In the genomic region with DNA sequence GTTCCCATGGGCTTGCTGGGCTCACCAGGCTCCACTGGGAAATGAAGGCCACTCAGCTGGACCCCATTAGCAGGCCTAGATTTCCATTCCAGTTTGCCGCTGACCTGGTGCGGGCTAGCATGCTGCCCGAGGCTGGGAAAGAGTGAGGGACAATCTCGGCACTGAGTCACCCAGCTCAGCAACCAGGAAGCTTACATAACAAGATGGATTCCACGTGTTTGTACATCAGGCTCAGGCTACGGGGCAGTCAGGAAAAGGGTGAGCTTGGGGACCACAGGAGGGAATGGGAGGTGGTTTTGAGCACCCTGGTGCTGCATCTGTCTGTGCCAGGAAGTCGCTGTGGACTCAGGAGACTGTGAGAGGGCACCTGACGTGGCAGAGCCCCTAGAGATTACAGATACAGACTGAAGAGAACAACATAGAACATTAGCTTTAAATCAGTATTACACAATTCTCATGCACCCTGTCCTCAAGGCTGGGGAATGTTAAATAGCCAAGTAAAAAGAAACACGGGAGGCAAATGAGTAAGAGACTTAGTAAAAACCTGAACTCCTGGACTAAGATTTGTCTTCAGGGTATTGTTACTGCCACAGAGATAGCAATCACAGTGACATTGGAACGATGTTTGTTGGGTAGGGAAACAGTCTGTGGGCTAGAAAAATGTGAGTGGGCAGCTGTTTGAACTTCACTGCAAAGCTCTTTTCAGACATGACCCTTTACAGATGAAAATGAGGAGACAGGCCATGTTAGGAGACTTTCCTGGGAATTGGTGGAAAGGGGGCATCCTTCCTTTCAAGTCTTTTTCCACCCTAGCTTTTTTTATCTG, we compare ENCODE assay signal across 17 cellular contexts. TPM values are rescaled to one million over a fixed set of nuclear protein-coding genes. Genes with fewer than 3 reads are reported as not detected.
DNase-seq lines count a peak whose midpoint lies in the region; ATAC-seq, FAIRE-seq and TF ChIP-seq lines count a peak whose summit lies in the region.
"Had no signal": no experiment of that assay in that cellular context is flagged by ENCODE, and none has a peak within 500 bp of the region (broad histone marks: within the 10 kb centered on the region; RNA-seq: fewer than 3 reads in every experiment).

No MANE protein-coding gene starts in this region.

- H3K27ac ChIP-seq in HepG2 (ENCODE audit: extremely low read length, insufficient read depth, low read length) (no peak overlapping the region), right lobe of liver (no peak overlapping the region), brain microvascular endothelial cell (no peak overlapping the region), mesendoderm (ENCODE audit: low read depth, low read length) (no peak overlapping the region)
- H3K27ac ChIP-seq: transverse colon had no signal

- H3K79me1 ChIP-seq in mesendoderm (ENCODE audit: low read length), result no peaks in the 10 kb centered on the region

- H3K4ac ChIP-seq in mesendoderm (ENCODE audit: low read depth, low read length), result no peak overlapping the region

- H3K4me3 ChIP-seq in HepG2 (replicated peaks in 1 of 3; ENCODE audit: insufficient read depth in 1 of 3, low read depth in 2 of 3, low read length in 3 of 3), result peak overlapping the region; percentile 25 to 68 (median 38)
- no peak overlapping the region for H3K4me3 ChIP-seq in right lobe of liver
- H3K4me3 ChIP-seq in brain microvascular endothelial cell (ENCODE audit: low read depth, low read length), result no peak overlapping the region
- no peak overlapping the region for H3K4me3 ChIP-seq in mesendoderm (ENCODE audit: low read length)
- H3K4me3 ChIP-seq: spleen, transverse colon had no signal

- peak overlapping the region; percentile 30 for H3K56ac ChIP-seq in mesendoderm (ENCODE audit: low read length)

- no peak overlapping the region for H4K8ac ChIP-seq in mesendoderm (ENCODE audit: low read depth, low read length)

- FAIRE-seq in HepG2 (lab: Jason Lieb, UNC), result peak; percentile 59
- FAIRE-seq: colon, H54 had no signal

- TF ChIP-seq POLR2A in HepG2 (IDR thresholded peaks at IDR 0.05; ENCODE audit: insufficient read depth in 1 of 2, low read depth in 2 of 2, low read length in 2 of 2) (no peak), right lobe of liver (IDR thresholded peaks at IDR 0.05) (no peak)

- H3K18ac ChIP-seq in mesendoderm (ENCODE audit: low read length), result no peak overlapping the region

- no peak overlapping the region for H2AK5ac ChIP-seq in mesendoderm (ENCODE audit: low read length)

- H3K79me2 ChIP-seq in HepG2 (ENCODE audit: insufficient read depth, low read length) (no peaks in the 10 kb centered on the region), mesendoderm (ENCODE audit: control insufficient read depth, insufficient read depth, low read length) (no peaks in the 10 kb centered on the region)

- TF ChIP-seq EP300 in HepG2 (IDR thresholded peaks at IDR 0.05; ENCODE audit: low read depth in 2 of 2, low read length in 2 of 2) (no peak), HepG2 (CRISPR knock-in tag; IDR thresholded peaks at IDR 0.05; ENCODE audit: borderline replicate concordance) (no peak)

- CTCF ChIA-PET in HepG2 (lab: Yijun Ruan, JAX; ENCODE audit: low intra/inter-chr PET ratio, low total read pairs), result no interaction called here

- no peak for TF ChIP-seq RAD21 in HepG2 (CRISPR knock-in tag; IDR thresholded peaks at IDR 0.05)

- no peak overlapping the region for H2BK120ac ChIP-seq in mesendoderm (ENCODE audit: low read depth, low read length)

- no peak overlapping the region for H3K23ac ChIP-seq in mesendoderm (ENCODE audit: low read length)

- H3K9ac ChIP-seq in HepG2 (ENCODE audit: insufficient read depth, low read depth, low read length) (peak overlapping the region; percentile 56; the same call in 1 of the 2 replicates), mesendoderm (ENCODE audit: low read length) (no peak overlapping the region)

- H2AFZ ChIP-seq in HepG2 (ENCODE audit: low read length), result peak overlapping the region; percentile 87

- in situ Hi-C loops in HepG2 (cut with HindIII; ENCODE audit: extremely low pct_ligation_motif_present, low pct_unique_long_range_greater_than_20kb), result no loop called here
- in situ Hi-C loops in brain microvascular endothelial cell (cut with HindIII; ENCODE audit: low pct_ligation_motif_present, low sequenced_read_pairs), result no loop called here

- POLR2A ChIA-PET in HepG2 (lab: Yijun Ruan, JAX), result interaction anchor here (1.1 to 2.1 kb wide), 6 partner anchors 39 to 52 kb away, joined by 3 to 12 read pairs (median 6); partner anchors contain the start of gene GLUL

- H3K9me3 ChIP-seq in HepG2 (ENCODE audit: low read length), result no peaks in the 10 kb centered on the region
- no peaks in the 10 kb centered on the region for H3K9me3 ChIP-seq in right lobe of liver
- H3K9me3 ChIP-seq: spleen, transverse colon had no signal

- intact Hi-C loops in HepG2 (cut with micrococcal nuclease; ENCODE audit: unreplicated experiment), result no loop called here
- intact Hi-C loops in right lobe of liver (cut with DNase I), result no loop called here

- ATAC-seq in HepG2 (peak; percentile 81), right lobe of liver (no peak), HG03432 (IDR thresholded peaks at IDR 0.05; ENCODE audit: unreplicated experiment) (no peak)
- ATAC-seq: activated naive CD4-positive, alpha-beta T cell treated with anti-CD3 and anti-CD28 coated beads, Interleukin-2, amount 50 U/mL, for 72 hours had no signal

- no peak overlapping the region for H2BK15ac ChIP-seq in mesendoderm (replicated peaks; ENCODE audit: low read depth)

- H2BK5ac ChIP-seq in mesendoderm (ENCODE audit: low read length), result no peak overlapping the region

- H3K36me3 ChIP-seq in HepG2 (replicated peaks in 1 of 2; ENCODE audit: control insufficient read depth in 1 of 2, insufficient read depth in 2 of 2, low read length in 2 of 2), result no peaks in the 10 kb centered on the region
- H3K36me3 ChIP-seq in right lobe of liver, result no peaks in the 10 kb centered on the region
- no peaks in the 10 kb centered on the region for H3K36me3 ChIP-seq in brain microvascular endothelial cell (replicated peaks)
- H3K36me3 ChIP-seq in mesendoderm (ENCODE audit: control insufficient read depth, insufficient read depth, low read length), result no peaks in the 10 kb centered on the region
- H3K36me3 ChIP-seq: spleen, transverse colon had no signal

- H3K4me1 ChIP-seq in HepG2 (ENCODE audit: insufficient read depth, low read length), result peaks cover 56% of the 10 kb centered on the region
- H3K4me1 ChIP-seq in right lobe of liver, result no peaks in the 10 kb centered on the region
- peaks cover 1% of the 10 kb centered on the region for H3K4me1 ChIP-seq in mesendoderm (ENCODE audit: control insufficient read depth, low read depth, low read length)
- H3K4me1 ChIP-seq: transverse colon had no signal

- H3K4me2 ChIP-seq in HepG2 (ENCODE audit: low read depth, low read length), result peak overlapping the region; percentile 85
- no peak overlapping the region for H3K4me2 ChIP-seq in mesendoderm (ENCODE audit: low read length)

- BruUV-seq in HepG2 (replicated peaks; lab: Mats Ljungman, UMichigan), result no TSS peak

- DNase-seq in HepG2 (ENCODE audit: low spot score), result peak; percentile 37
- DNase-seq in right lobe of liver, result no peak
- DNase-seq in brain microvascular endothelial cell, result peak; percentile 9
- no peak for DNase-seq in mesendoderm
- no peak for DNase-seq in T-helper 9 cell
- DNase-seq in stimulated activated CD4-positive, alpha-beta T cell treated with anti-CD3 and anti-CD28 coated beads, Interleukin-2, amount 100 ng/mL, for 24 hours, result no peak
- no peak for DNase-seq in HuH-7.5 (ENCODE audit: low spot score)
- DNase-seq: DMS79 treated with DMSO at 0.1 percent for 48 hours, NCI-H1436 treated with DMSO at 0.1 percent for 48 hours, NCI-H69, SHP77 treated with DMSO at 0.1 percent for 48 hours, spleen, transverse colon had no signal

- no peaks in the 10 kb centered on the region; a peak in 1 of 5 replicates for H3K27me3 ChIP-seq in HepG2 (ENCODE audit: control insufficient read depth in 1 of 2, insufficient read depth in 2 of 2, low read length in 2 of 2)
- H3K27me3 ChIP-seq in right lobe of liver, result no peaks in the 10 kb centered on the region
- no peaks in the 10 kb centered on the region for H3K27me3 ChIP-seq in brain microvascular endothelial cell (replicated peaks)
- H3K27me3 ChIP-seq in mesendoderm (ENCODE audit: insufficient read depth, low read length, poor library complexity), result no peaks in the 10 kb centered on the region
- H3K27me3 ChIP-seq: transverse colon had no signal

- 4% methylated on average over 9 of the region's 10 CpGs for WGBS in HepG2 (ENCODE audit: low lambda C conversion rate)
- WGBS in right lobe of liver (ENCODE audit: insufficient coverage, low coverage, low lambda C conversion rate, missing lambda C conversion rate), result 50% methylated on average over 3 of the region's 10 CpGs
- no CpG with 5 or more reads among the region's 10 CpGs for WGBS in mesendoderm (ENCODE audit: extremely low coverage, insufficient coverage, low lambda C conversion rate)

- no peak overlapping the region for H4K5ac ChIP-seq in mesendoderm (ENCODE audit: low read length)

- TF ChIP-seq CTCF in HepG2 (CRISPR knock-in tag; IDR thresholded peaks at IDR 0.05), result no peak
- no peak for TF ChIP-seq CTCF in right lobe of liver (IDR thresholded peaks at IDR 0.05)
- no peak for TF ChIP-seq CTCF in brain microvascular endothelial cell (IDR thresholded peaks at IDR 0.05; ENCODE audit: low read depth, low read length, missing control alignments)

- H4K20me1 ChIP-seq in HepG2 (ENCODE audit: insufficient read depth, low read length), result no peaks in the 10 kb centered on the region

RNA-seq across cellular contexts. Expression of gene GLUL, which starts 51.1 kb away (rescaled TPM):
- total RNA-seq in HepG2 (2016; rRNA removed; fragmentation: Illumina TruSeq; extraction: Trizol) (827 and 909 TPM in 2 replicates), right lobe of liver (100 to 1,000 TPM; 184 to 493 (median 389) TPM)
- total RNA-seq in HepG2 (2016; cell fraction: cytosol; rRNA removed; fragmentation: Illumina TruSeq; extraction: Trizol; ENCODE audit: low read depth), result 302 and 314 TPM in 2 replicates
- 827 and 907 TPM in 2 replicates for total RNA-seq in HepG2 (2016; cell fraction: insoluble cytoplasmic fraction; rRNA removed; fragmentation: Illumina TruSeq; extraction: Trizol)
- total RNA-seq in HepG2 (2016; cell fraction: membrane; rRNA removed; fragmentation: Illumina TruSeq; extraction: Trizol), result 525 and 530 TPM in 2 replicates
- total RNA-seq in HepG2 (2016; cell fraction: nucleus; rRNA removed; fragmentation: Illumina TruSeq; extraction: Trizol), result 383 and 412 TPM in 2 replicates
- 423 and 501 TPM in 2 replicates for polyA plus RNA-seq in HepG2 (2011; rRNA removed)
- 374 and 406 TPM in 2 replicates for polyA plus RNA-seq in HepG2 (2011; cell fraction: cytosol; rRNA removed)
- 417 and 464 TPM in 2 replicates for polyA plus RNA-seq in HepG2 (2011; cell fraction: nucleus; rRNA removed)
- 601 and 740 TPM in 2 replicates for polyA plus RNA-seq in HepG2 (2012)
- polyA plus RNA-seq in HepG2 (2016; cell fraction: cytosol; fragmentation: Illumina TruSeq; extraction: Trizol; ENCODE audit: low read depth), result 207 and 236 TPM in 2 replicates
- polyA plus RNA-seq in HepG2 (2016; cell fraction: insoluble cytoplasmic fraction; fragmentation: Illumina TruSeq; extraction: Trizol; ENCODE audit: low read depth), result 748 and 770 TPM in 2 replicates
- polyA plus RNA-seq in HepG2 (2016; cell fraction: membrane; fragmentation: Illumina TruSeq; extraction: Trizol; ENCODE audit: low read depth), result 234 and 236 TPM in 2 replicates
- polyA plus RNA-seq in HepG2 (2016; cell fraction: nucleus; fragmentation: Illumina TruSeq; extraction: Trizol; ENCODE audit: insufficient read depth, low read depth), result 513 and 558 TPM in 2 replicates
- polyA minus RNA-seq in HepG2 (2011; rRNA and poly(A)+ RNA removed; ENCODE audit: low replicate concordance), result 21.3 and 447 TPM in 2 replicates
- 472 and 515 TPM in 2 replicates for polyA minus RNA-seq in HepG2 (2011; cell fraction: cytosol; rRNA and poly(A)+ RNA removed)
- 168 and 231 TPM in 2 replicates for polyA minus RNA-seq in HepG2 (2011; cell fraction: nucleus; rRNA and poly(A)+ RNA removed)
- 199 TPM for polyA plus RNA-seq in mesendoderm (2013, experiment 1 of 2)
- polyA plus RNA-seq in mesendoderm (2013, experiment 2 of 2), result 197 TPM

Comparison
In these comparisons a context has a peak if more than half of its experiments do, and no peak if none do; other contexts are left out.
1. DNase-seq: peak in HepG2 (single experiment) and brain microvascular endothelial cell (single experiment); none in right lobe of liver (0 of 3), mesendoderm (single experiment), T-helper 9 cell (single experiment), stimulated activated CD4-positive, alpha-beta T cell treated with anti-CD3 and anti-CD28 coated beads, Interleukin-2, amount 100 ng/mL, for 24 hours (0 of 2) and HuH-7.5 (single experiment).
2. H3K4me3 ChIP-seq: peak in HepG2 (3 of 3); none in right lobe of liver (0 of 3), brain microvascular endothelial cell (single experiment) and mesendoderm (single experiment).